Comparison of ENCODE assay signal across 17 cellular contexts in genomic region chr16:75197522-75198134, GRCh38. TPM values are rescaled to one million over a fixed set of nuclear protein-coding genes. Genes with fewer than 3 reads are reported as not detected.
DNase-seq lines count a peak whose midpoint lies in the region; ATAC-seq and TF ChIP-seq lines count a peak whose summit lies in the region.
"Had no signal": no experiment of that assay in that cellular context is flagged by ENCODE, and none has a peak within 500 bp of the region (broad histone marks: within the 10 kb centered on the region; RNA-seq: fewer than 3 reads in every experiment).

No MANE protein-coding gene starts in this region.

- no peaks in the 10 kb centered on the region for H3K27me3 ChIP-seq in MG63

- H3K36me3 ChIP-seq in MG63 = no peaks in the 10 kb centered on the region
- H3K36me3 ChIP-seq: left lung had no signal

- no peak overlapping the region for H3K27ac Mint-ChIP-seq in chondrocyte (ENCODE audit: unreplicated experiment)
- H3K27ac Mint-ChIP-seq: natural killer cell treated with Interleukin-12 subunit alpha and Interleukin-12 subunit beta and Interleukin-15 and Interleukin-18, amount 100 ng/mL, for 72 hours had no signal

- H3K4me3 ChIP-seq in NB4 (ENCODE audit: low read depth, low read length) = no peak overlapping the region
- no peak overlapping the region for H3K4me3 ChIP-seq in MG63
- H3K4me3 ChIP-seq: left lung had no signal

- TF ChIP-seq POLR2A in NB4 (IDR thresholded peaks at IDR 0.05; ENCODE audit: extremely low read depth, insufficient read length) = no peak

- H3K4me1 Mint-ChIP-seq in chondrocyte (ENCODE audit: low read depth) = peaks cover 22% of the 10 kb centered on the region

- no peaks in the 10 kb centered on the region for H3K9me3 ChIP-seq in MG63
- H3K9me3 ChIP-seq: left lung had no signal

- TF ChIP-seq CTCF in NB4 (IDR thresholded peaks at IDR 0.05; ENCODE audit: low read depth, low read length) = no peak
- no peak for TF ChIP-seq CTCF in chondrocyte (IDR thresholded peaks at IDR 0.05)

- H3K36me3 Mint-ChIP-seq in chondrocyte (ENCODE audit: low read depth) = no peaks in the 10 kb centered on the region
- H3K36me3 Mint-ChIP-seq: natural killer cell treated with Interleukin-12 subunit alpha and Interleukin-12 subunit beta and Interleukin-15 and Interleukin-18, amount 100 ng/mL, for 72 hours had no signal

- H3K9me3 Mint-ChIP-seq in chondrocyte (ENCODE audit: low read depth) = no peaks in the 10 kb centered on the region
- H3K9me3 Mint-ChIP-seq: natural killer cell treated with Interleukin-12 subunit alpha and Interleukin-12 subunit beta and Interleukin-15 and Interleukin-18, amount 100 ng/mL, for 72 hours had no signal

- intact Hi-C loops in sciatic nerve (cut with DNase I) = loop anchor here (10.0 kb wide), 1 partner anchor 567 kb away; no protein-coding TSS in a partner anchor

- H3K27me3 Mint-ChIP-seq in chondrocyte (ENCODE audit: low read depth) = peaks cover 9% of the 10 kb centered on the region

- ATAC-seq in sciatic nerve = no peak
- ATAC-seq: left lung; natural killer cell treated with Interleukin-12 subunit alpha and Interleukin-12 subunit beta and Interleukin-15 and Interleukin-18, amount 100 ng/mL, for 72 hours had no signal

- H3K4me3 Mint-ChIP-seq in chondrocyte (ENCODE audit: unreplicated experiment) = no peak overlapping the region
- H3K4me3 Mint-ChIP-seq: natural killer cell treated with Interleukin-12 subunit alpha and Interleukin-12 subunit beta and Interleukin-15 and Interleukin-18, amount 100 ng/mL, for 72 hours had no signal

- peak; percentile 16 for DNase-seq in DMS 273 (lab: John Stamatoyannopoulos, UW; ENCODE audit: unreplicated experiment)
- DNase-seq in DMS 273 treated with DMSO at 0.1 percent for 48 hours (lab: John Stamatoyannopoulos, UW) = no peak
- peak; percentile 39 for DNase-seq in NB4 (ENCODE audit: low read depth)
- peak; percentile 61 for DNase-seq in chondrocyte (ENCODE audit: low spot score)
- DNase-seq in sciatic nerve (ENCODE audit: low spot score) = peak; percentile 18
- DNase-seq in OCI-M2 (lab: John Stamatoyannopoulos, UW; ENCODE audit: unreplicated experiment) = no peak
- DNase-seq in NCI-H774 (lab: John Stamatoyannopoulos, UW) = no peak
- DNase-seq in MG63 = no peak
- DNase-seq: activated CD4-positive, alpha-beta T cell treated with anti-CD3 and anti-CD28 coated beads for 4 hours; activated T-cell treated with anti-CD3 and anti-CD28 coated beads, Interleukin-2, amount 50 U/mL, for 1 hour; COR-L47; erythroblast; GOT3; stimulated activated naive CD4-positive, alpha-beta T cell treated with Interleukin-2 at 50 U/mL for 16 hours; T-helper 1 cell had no signal

RNA-seq across cellular contexts. Expression of gene CTRB2, which starts 9.3 kb away (rescaled TPM):
- total RNA-seq in chondrocyte (not detected in 3 replicates), sciatic nerve (7.3 TPM)
- not detected in 2 replicates for total RNA-seq in MG63 (2014; rRNA removed; shearing (Covaris generic); ENCODE audit: low replicate concordance)
- total RNA-seq: left lung; natural killer cell treated with Interleukin-12 subunit alpha and Interleukin-12 subunit beta and Interleukin-15 and Interleukin-18, amount 100 ng/mL, for 72 hours had no signal

RNA-seq across cellular contexts. Expression of gene CTRB1, which starts 21.2 kb away (rescaled TPM):
- total RNA-seq in chondrocyte (not detected in 3 replicates), sciatic nerve (2.7 TPM)
- not detected in 2 replicates for total RNA-seq in MG63 (2014; rRNA removed; shearing (Covaris generic); ENCODE audit: low replicate concordance)
- total RNA-seq: left lung; natural killer cell treated with Interleukin-12 subunit alpha and Interleukin-12 subunit beta and Interleukin-15 and Interleukin-18, amount 100 ng/mL, for 72 hours had no signal

RNA-seq across cellular contexts. Expression of gene ZFP1, which starts 49.3 kb away (rescaled TPM):
- total RNA-seq in chondrocyte = 11.4 to 15.3 TPM (median 14.1 TPM) in 3 replicates
- 19.0 TPM for total RNA-seq in sciatic nerve
- total RNA-seq in MG63 (2014; rRNA removed; shearing (Covaris generic); ENCODE audit: low replicate concordance) = 4.0 and 5.2 TPM in 2 replicates

RNA-seq across cellular contexts. Expression of gene BCAR1, which starts 53.8 kb away (rescaled TPM):
- 125 to 140 TPM (median 125 TPM) in 3 replicates for total RNA-seq in chondrocyte
- 71.7 TPM for total RNA-seq in sciatic nerve
- 52.7 and 54.6 TPM in 2 replicates for total RNA-seq in MG63 (2014; rRNA removed; shearing (Covaris generic); ENCODE audit: low replicate concordance)
- total RNA-seq: natural killer cell treated with Interleukin-12 subunit alpha and Interleukin-12 subunit beta and Interleukin-15 and Interleukin-18, amount 100 ng/mL, for 72 hours had no signal

Comparison
In these comparisons a context has a peak if more than half of its experiments do, and no peak if none do; other contexts are left out.
1. DNase-seq: peak in DMS 273 (single experiment), NB4 (single experiment), chondrocyte (single experiment) and sciatic nerve (single experiment); none in DMS 273 treated with DMSO at 0.1 percent for 48 hours (single experiment), OCI-M2 (single experiment), NCI-H774 (single experiment) and MG63 (single experiment).